Comparison of ENCODE assay signal across 1 cellular context in the genomic region with DNA sequence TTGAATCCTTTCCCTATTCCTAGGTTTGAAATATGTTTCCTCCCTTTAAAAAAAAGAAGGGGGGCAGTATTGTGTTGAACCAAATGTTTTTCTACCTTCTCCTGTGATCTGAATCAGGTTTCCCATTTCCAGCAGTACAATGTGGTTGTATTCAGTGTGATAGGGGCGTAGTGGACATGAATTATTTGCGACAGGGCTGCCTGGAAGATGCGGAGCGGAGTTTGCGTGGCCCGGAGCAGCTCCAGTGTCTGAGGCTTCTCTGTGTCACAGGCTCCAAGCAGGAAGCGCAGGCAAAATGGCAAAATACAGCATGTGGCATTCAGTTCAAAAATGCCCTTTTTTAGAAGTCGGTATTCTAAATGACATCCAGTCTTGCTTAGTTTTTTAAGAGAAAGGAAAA.
TF ChIP-seq lines count a peak whose summit lies in the region.

No MANE protein-coding gene starts in this region.

TF ChIP-seq in A549, 52 proteins besides CTCF, POLR2A, EP300 and RAD21 (continued from another document):
- no peak for TF ChIP-seq EHMT2 (IDR thresholded peaks at IDR 0.05; ENCODE audit: low read depth)
- 0 out of 2 replicates have a peak, but pooled peaks have one; percentile 57 for TF ChIP-seq MAZ (IDR thresholded peaks at IDR 0.05; ENCODE audit: borderline replicate concordance, low read depth, low read length)
- TF ChIP-seq, protein P1, sequence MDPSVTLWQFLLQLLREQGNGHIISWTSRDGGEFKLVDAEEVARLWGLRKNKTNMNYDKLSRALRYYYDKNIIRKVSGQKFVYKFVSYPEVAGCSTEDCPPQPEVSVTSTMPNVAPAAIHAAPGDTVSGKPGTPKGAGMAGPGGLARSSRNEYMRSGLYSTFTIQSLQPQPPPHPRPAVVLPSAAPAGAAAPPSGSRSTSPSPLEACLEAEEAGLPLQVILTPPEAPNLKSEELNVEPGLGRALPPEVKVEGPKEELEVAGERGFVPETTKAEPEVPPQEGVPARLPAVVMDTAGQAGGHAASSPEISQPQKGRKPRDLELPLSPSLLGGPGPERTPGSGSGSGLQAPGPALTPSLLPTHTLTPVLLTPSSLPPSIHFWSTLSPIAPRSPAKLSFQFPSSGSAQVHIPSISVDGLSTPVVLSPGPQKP (IDR thresholded peaks at IDR 0.05; ENCODE audit: low read depth, low read length), result no peak
- TF ChIP-seq HOXB5 (CRISPR knock-in tag; IDR thresholded peaks at IDR 0.05), result peak; percentile 85
- 0 out of 2 replicates have a peak, but pooled peaks have one; percentile 17 for TF ChIP-seq FOXS1 (CRISPR knock-in tag; IDR thresholded peaks at IDR 0.05)
- TF ChIP-seq HEYL (CRISPR knock-in tag; IDR thresholded peaks at IDR 0.05), result no peak
- no peak for TF ChIP-seq CBX2 (IDR thresholded peaks at IDR 0.05; ENCODE audit: borderline replicate concordance, low read depth)
- peak; percentile 42; the same call in 1 of the 2 replicates for TF ChIP-seq RFX5 (IDR thresholded peaks at IDR 0.05)
